In the genomic region with DNA sequence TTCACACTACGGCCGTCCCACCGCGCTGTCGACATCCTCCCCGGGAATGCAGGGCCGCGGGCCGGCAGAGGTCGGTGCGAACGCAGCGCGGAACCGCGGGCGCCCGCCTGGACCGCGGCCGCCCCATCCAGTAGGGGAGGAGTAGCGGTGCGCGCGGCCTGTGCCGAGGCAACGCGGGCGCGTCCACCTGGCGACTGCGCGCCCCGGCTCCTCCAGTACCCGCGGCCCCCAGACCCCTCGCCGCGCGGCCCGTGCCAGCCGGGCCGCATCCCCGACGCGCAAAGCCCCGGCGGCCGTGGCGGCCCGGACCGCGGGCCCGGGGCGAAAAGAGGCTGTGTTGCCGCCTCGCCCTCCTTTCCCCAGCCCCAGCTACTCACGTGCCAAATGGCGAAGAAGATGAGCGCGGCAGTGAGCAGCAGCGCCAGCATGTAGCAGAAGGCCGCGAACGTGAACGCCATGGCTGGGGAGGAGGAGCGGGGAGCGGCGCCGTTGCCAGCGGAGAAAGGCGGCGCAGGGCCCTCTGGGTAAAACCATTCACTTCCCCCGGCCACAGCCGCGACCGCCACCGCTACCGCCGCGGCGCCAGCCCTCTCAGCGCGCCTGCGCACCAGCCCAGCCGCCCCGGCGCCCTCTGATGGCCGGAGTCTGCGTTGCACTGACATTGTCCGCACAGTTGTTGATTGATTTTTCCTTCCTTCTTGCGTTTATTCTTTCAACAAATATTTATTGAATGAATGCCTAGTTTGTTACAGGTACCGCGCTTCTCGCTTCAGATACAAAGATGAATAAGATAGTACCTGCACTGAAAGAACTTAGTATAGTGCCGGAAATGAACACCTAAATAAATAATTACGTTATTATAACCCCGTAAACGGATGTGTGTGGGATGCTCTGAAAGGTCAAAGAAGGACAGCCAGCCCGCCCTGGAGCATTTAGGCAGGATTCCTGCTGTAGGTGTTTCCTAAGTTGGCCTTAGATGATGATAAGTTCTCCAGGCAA, we compare ENCODE assay signal across 8 cellular contexts. TPM values are rescaled to one million over a fixed set of nuclear protein-coding genes. Genes with fewer than 3 reads are reported as not detected.
DNase-seq lines count a peak whose midpoint lies in the region; ATAC-seq and TF ChIP-seq lines count a peak whose summit lies in the region.

A gene (minus strand): TSS at position 505 of the 999 bp plus-strand sequence. CDS start 47 bp downstream, at position 458.

- peaks cover 31% of the 10 kb centered on the region for H4K20me1 ChIP-seq in OCI-LY3 (ENCODE audit: insufficient read depth, low read length)

- peak within 1 kb of the TSS; percentile 92 for H3K9ac ChIP-seq in OCI-LY3 (ENCODE audit: low read length)

- H2AFZ ChIP-seq in OCI-LY3 (ENCODE audit: low read depth, low read length): peak within 1 kb of the TSS; percentile 94

- H3K27me3 ChIP-seq in OCI-LY3 (ENCODE audit: low read depth, low read length): peaks cover 4% of the 10 kb centered on the region; the same call in 1 of the 2 replicates

- H3K4me1 ChIP-seq in OCI-LY3 (ENCODE audit: low read length): peaks cover 27% of the 10 kb centered on the region
- H3K4me1 ChIP-seq in mucosa of descending colon (ENCODE audit: low read depth): peaks cover 14% of the 10 kb centered on the region

- peak; percentile 73 for DNase-seq in DMS 273 treated with DMSO at 0.1 percent for 48 hours (lab: John Stamatoyannopoulos, UW)
- peak; percentile 94 for DNase-seq in HuH-7.5 (ENCODE audit: low spot score)
- DNase-seq in activated T-cell treated with anti-CD3 and anti-CD28 coated beads for 1 hour (ENCODE audit: low read depth): peak; percentile 90
- DNase-seq in epithelial cell of esophagus (ENCODE audit: low read depth): peak; percentile 93
- peak; percentile 94 to 97 (median 94) for DNase-seq in mucosa of descending colon
- DNase-seq in stimulated activated CD8-positive, alpha-beta memory T cell treated with anti-CD3 and anti-CD28 coated beads, Interleukin-4, amount 100 ng/mL, for 4 hours (ENCODE audit: low read depth in 2 of 2, low spot score in 1 of 2): peak; percentile 84 to 90

- no peaks in the 10 kb centered on the region for H3K9me3 ChIP-seq in OCI-LY3 (ENCODE audit: insufficient read depth, low read length)
- H3K9me3 ChIP-seq in mucosa of descending colon: no peaks in the 10 kb centered on the region

- peak within 1 kb of the TSS; percentile 77 for H3K27ac ChIP-seq in OCI-LY3 (ENCODE audit: low read length)

- peak within 1 kb of the TSS; percentile 86 for H3K4me2 ChIP-seq in OCI-LY3 (ENCODE audit: low read length)

- intact Hi-C loops in mucosa of descending colon (cut with DNase I, micrococcal nuclease): no loop called here

- H3K36me3 ChIP-seq in OCI-LY3 (replicated peaks; ENCODE audit: low read depth, low read length) (peaks cover 13% of the 10 kb centered on the region), mucosa of descending colon (ENCODE audit: low read depth) (no peaks in the 10 kb centered on the region)

- H3K4me3 ChIP-seq in OCI-LY3 (ENCODE audit: low read length): peak within 1 kb of the TSS; percentile 96
- peak within 1 kb of the TSS; percentile 86 for H3K4me3 ChIP-seq in epithelial cell of esophagus (ENCODE audit: low read length)
- H3K4me3 ChIP-seq in mucosa of descending colon: peak within 1 kb of the TSS; percentile 59

- H3K79me2 ChIP-seq in OCI-LY3 (ENCODE audit: low read length): peaks cover 49% of the 10 kb centered on the region

- TF ChIP-seq CTCF in OCI-LY3 (IDR thresholded peaks at IDR 0.05; ENCODE audit: low read depth, low read length) (peak; percentile 88), epithelial cell of esophagus (IDR thresholded peaks at IDR 0.05; ENCODE audit: insufficient read depth, low read depth, low read length, missing control alignments) (peak; percentile 66), mucosa of descending colon (IDR thresholded peaks at IDR 0.05) (peak; percentile 97)

- peak; percentile 90 for ATAC-seq in GM21526 (IDR thresholded peaks at IDR 0.05; ENCODE audit: low FRiP score, unreplicated experiment)
- ATAC-seq in mucosa of descending colon: peak; percentile 99

RNA-seq across cellular contexts. Expression of the gene that starts here (rescaled TPM):
- total RNA-seq in mucosa of descending colon: 100 to 1,000 TPM in 2 of 3 donors, 10 to 100 TPM in 1; 99.9 to 115 (median 101) TPM

Comparison
In these comparisons a context has a peak if more than half of its experiments do, and no peak if none do; other contexts are left out.
1. Peak in every context shown above with its lines: DNase-seq, ATAC-seq, H3K4me3 ChIP-seq and H3K27ac ChIP-seq.